In genomic region chr12:51530208-51530607, GRCh38 we compare ENCODE assay signal across 7 cellular contexts.
"Had no signal": no experiment of that assay in that cellular context is flagged by ENCODE, and none has a peak within 500 bp of the region (broad histone marks: within the 10 kb centered on the region; RNA-seq: fewer than 3 reads in every experiment).

No MANE protein-coding gene starts in this region.

- DNase-seq: H9, HCEC 1CT had no signal

- ATAC-seq: GM23338 had no signal

- FAIRE-seq: H1, H54, HTR-8/SVneo had no signal

- H2AFZ ChIP-seq: GM23338 had no signal

- H3K4me2 ChIP-seq: GM23338 had no signal

- H3K27ac Mint-ChIP-seq: GM23338, H9, IgD-negative memory B cell had no signal

- H3K4me3 ChIP-seq: GM23338 had no signal

- H3K9me3 Mint-ChIP-seq: GM23338, H9, IgD-negative memory B cell had no signal

- H3K4me3 Mint-ChIP-seq: GM23338, H9 had no signal
